Comparison of ENCODE assay signal across 16 cellular contexts in genomic region chr9:4229252-4229651, GRCh38.
DNase-seq lines count a peak whose midpoint lies in the region; ATAC-seq and TF ChIP-seq lines count a peak whose summit lies in the region.
"Had no signal": no experiment of that assay in that cellular context is flagged by ENCODE, and none has a peak within 500 bp of the region (broad histone marks: within the 10 kb centered on the region; RNA-seq: fewer than 3 reads in every experiment).

No MANE protein-coding gene starts in this region.

- no peak overlapping the region for H4K8ac ChIP-seq in IMR-90 (ENCODE audit: low read depth in 2 of 2, low read length in 2 of 2)

- no peak for ATAC-seq in IMR-90 (ENCODE audit: low read depth)
- no peak for ATAC-seq in GM21737 (IDR thresholded peaks at IDR 0.05; ENCODE audit: unreplicated experiment)

- dilution Hi-C loops in IMR-90 (cut with HindIII; ENCODE audit: low sequenced_read_pairs, unreplicated experiment) = no loop called here

- POLR2A ChIA-PET in IMR-90 (lab: Charles Lee; ENCODE audit: unreplicated experiment) = no interaction called here

- H3K9ac ChIP-seq in IMR-90 (ENCODE audit: low read depth, low read length) = no peak overlapping the region
- H3K9ac ChIP-seq in neural progenitor cell = no peak overlapping the region
- H3K9ac ChIP-seq: BLaER1 treated with 17β-estradiol and CSF1 and Interleukin-3, amounts not matched to agents 10 nM and 100 nM; GM23248 had no signal

- no peak overlapping the region for H2BK5ac ChIP-seq in IMR-90 (ENCODE audit: low read depth, low read length, poor library complexity, severe bottlenecking)

- H3K4me3 Mint-ChIP-seq in neural progenitor cell (no peak overlapping the region), type B pancreatic cell (no peak overlapping the region), progenitor cell of endocrine pancreas (ENCODE audit: low read depth) (no peak overlapping the region)
- H3K4me3 Mint-ChIP-seq: CD8-positive, alpha-beta memory T cell; IgD-negative memory B cell had no signal

- no peak overlapping the region for H2AK5ac ChIP-seq in IMR-90 (ENCODE audit: low read depth, low read length)

- no peak overlapping the region for H3K18ac ChIP-seq in IMR-90 (ENCODE audit: low read depth, low read length)

- TF ChIP-seq RAD21 in IMR-90 (IDR thresholded peaks at IDR 0.05; ENCODE audit: low read length) = no peak

- TF ChIP-seq POLR2A in IMR-90 (IDR thresholded peaks at IDR 0.05; ENCODE audit: low read depth, low read length) (no peak), prostate gland (IDR thresholded peaks at IDR 0.05) (no peak)

- intact Hi-C loops in IMR-90 (cut with micrococcal nuclease) (loop anchor here (2.0 to 10.0 kb wide), 8 partner anchors 67 to 762 kb away; no protein-coding TSS in a partner anchor), prostate gland (cut with DNase I) (loop anchor here (2.0 to 10.0 kb wide), 4 partner anchors 68 to 497 kb away; no protein-coding TSS in a partner anchor)

- H2AFZ ChIP-seq in IMR-90 (replicated peaks; ENCODE audit: low read length, poor library complexity) (no peak overlapping the region), neural progenitor cell (replicated peaks) (no peak overlapping the region)
- H2AFZ ChIP-seq: GM23248 had no signal

- no TSS peak for BruUV-seq in IMR-90 (replicated peaks; lab: Mats Ljungman, UMichigan)

- DNase-seq in IMR-90 = no peak
- no peak for DNase-seq in astrocyte of the spinal cord (ENCODE audit: low read depth, low spot score)
- DNase-seq in fibroblast of villous mesenchyme (ENCODE audit: low read depth) = no peak
- no peak for DNase-seq in neural progenitor cell (ENCODE audit: low spot score)
- no peak for DNase-seq in type B pancreatic cell (ENCODE audit: extremely low spot score, unreplicated experiment)
- no peak for DNase-seq in prostate gland (ENCODE audit: low spot score)
- DNase-seq in progenitor cell of endocrine pancreas (ENCODE audit: low spot score, unreplicated experiment) = no peak
- DNase-seq: CD8-positive, alpha-beta memory T cell; NCI-H187; NK-92 treated with Interleukin-12 subunit alpha and Interleukin-12 subunit beta, amount 100 ng/mL, for 24 hours had no signal

- H3K27me3 ChIP-seq in IMR-90 (ENCODE audit: control insufficient read depth, insufficient read depth, low read length) = no peaks in the 10 kb centered on the region
- H3K27me3 ChIP-seq in neural progenitor cell = no peaks in the 10 kb centered on the region
- no peaks in the 10 kb centered on the region for H3K27me3 ChIP-seq in prostate gland (replicated peaks; ENCODE audit: insufficient read depth)
- H3K27me3 ChIP-seq: BLaER1 treated with 17β-estradiol and CSF1 and Interleukin-3, amounts not matched to agents 10 nM and 100 nM; SJCRH30 had no signal

- CTCF ChIA-PET in IMR-90 (lab: Yijun Ruan, JAX) = interaction anchor here (0.6 to 3.2 kb wide), 14 partner anchors 11 to 761 kb away, joined by 3 to 15 read pairs (median 3); partner anchors contain the start of gene GLIS3

- H3K4me1 Mint-ChIP-seq in neural progenitor cell = peaks cover 12% of the 10 kb centered on the region
- peaks cover 11% of the 10 kb centered on the region for H3K4me1 Mint-ChIP-seq in type B pancreatic cell (ENCODE audit: unreplicated experiment)
- H3K4me1 Mint-ChIP-seq in progenitor cell of endocrine pancreas (ENCODE audit: low read depth) = peaks cover 43% of the 10 kb centered on the region
- H3K4me1 Mint-ChIP-seq: CD8-positive, alpha-beta memory T cell; IgD-negative memory B cell had no signal

- no peak overlapping the region for H3K4ac ChIP-seq in IMR-90 (ENCODE audit: low read depth, low read length)

- H3K9me3 ChIP-seq in IMR-90 (ENCODE audit: control insufficient read depth, insufficient read depth, low read length) = no peaks in the 10 kb centered on the region
- no peaks in the 10 kb centered on the region for H3K9me3 ChIP-seq in neural progenitor cell (ENCODE audit: low read depth)
- H3K9me3 ChIP-seq in prostate gland = no peaks in the 10 kb centered on the region
- H3K9me3 ChIP-seq: SJCRH30 had no signal

- H3K9me1 ChIP-seq in IMR-90 (ENCODE audit: insufficient read depth, low read length) = peaks cover 6% of the 10 kb centered on the region

- H4K20me1 ChIP-seq in IMR-90 (ENCODE audit: insufficient read depth, low read length) (peaks cover 6% of the 10 kb centered on the region; the same call in 1 of the 2 replicates), neural progenitor cell (ENCODE audit: low read depth) (no peaks in the 10 kb centered on the region)
- H4K20me1 ChIP-seq: BLaER1 treated with 17β-estradiol and CSF1 and Interleukin-3, amounts not matched to agents 10 nM and 100 nM had no signal

- H3K79me1 ChIP-seq in IMR-90 (ENCODE audit: low read depth in 1 of 2, low read length in 2 of 2) = peaks cover 22 to 44% of the 10 kb centered on the region in 2 experiments

- H3K4me1 ChIP-seq in IMR-90 (ENCODE audit: control insufficient read depth, insufficient read depth, low read length) = peaks cover 6% of the 10 kb centered on the region
- H3K4me1 ChIP-seq in neural progenitor cell = peaks cover 34% of the 10 kb centered on the region
- H3K4me1 ChIP-seq in prostate gland (replicated peaks) = no peaks in the 10 kb centered on the region
- H3K4me1 ChIP-seq: SJCRH30 had no signal

- TF ChIP-seq CTCF in IMR-90 (conservative IDR thresholded peaks at IDR 0.05; ENCODE audit: low read depth, low read length) (0 out of 2 replicates have a peak, but pooled peaks have one; percentile 16), astrocyte of the spinal cord (IDR thresholded peaks at IDR 0.05; ENCODE audit: low read depth, low read length) (peak; percentile 15), fibroblast of villous mesenchyme (IDR thresholded peaks at IDR 0.05; ENCODE audit: insufficient read depth, low read depth, low read length) (peak; percentile 21), neural progenitor cell (IDR thresholded peaks at IDR 0.05) (peak; percentile 12), type B pancreatic cell (conservative IDR thresholded peaks at IDR 0.05) (no peak), prostate gland (IDR thresholded peaks at IDR 0.05) (no peak), progenitor cell of endocrine pancreas (IDR thresholded peaks at IDR 0.05; ENCODE audit: unreplicated experiment) (no peak)

- 0 out of 2 replicates have a peak overlapping the region, but pooled peaks have one; percentile 12 for H2BK120ac ChIP-seq in IMR-90 (ENCODE audit: low read depth, low read length)

- H3K27ac ChIP-seq in IMR-90 (ENCODE audit: insufficient read depth, low read length) (no peak overlapping the region), neural progenitor cell (peak overlapping the region; percentile 66), prostate gland (no peak overlapping the region)
- H3K27ac ChIP-seq: BLaER1 treated with 17β-estradiol and CSF1 and Interleukin-3, amounts not matched to agents 10 nM and 100 nM; GM23248; SJCRH30 had no signal

- H3K27ac Mint-ChIP-seq in neural progenitor cell = no peak overlapping the region
- no peak overlapping the region for H3K27ac Mint-ChIP-seq in type B pancreatic cell
- H3K27ac Mint-ChIP-seq in progenitor cell of endocrine pancreas = no peak overlapping the region
- H3K27ac Mint-ChIP-seq: CD8-positive, alpha-beta memory T cell; IgD-negative memory B cell had no signal

- H4K91ac ChIP-seq in IMR-90 (ENCODE audit: insufficient read depth, low read depth, low read length) = no peak overlapping the region

- H3K9me3 Mint-ChIP-seq in neural progenitor cell (peaks cover 15% of the 10 kb centered on the region), type B pancreatic cell (peaks cover 8% of the 10 kb centered on the region), progenitor cell of endocrine pancreas (ENCODE audit: low read depth) (peaks cover 8% of the 10 kb centered on the region)
- H3K9me3 Mint-ChIP-seq: CD8-positive, alpha-beta memory T cell had no signal

- H2AK9ac ChIP-seq in IMR-90 (replicated peaks; ENCODE audit: low read depth, low read length, poor library complexity) = no peak overlapping the region

- H4K5ac ChIP-seq in IMR-90 (ENCODE audit: low read depth, low read length) = no peak overlapping the region

- WGBS in IMR-90 (ENCODE audit: extremely low coverage in 2 of 2, insufficient read length in 1 of 2), 2 experiments = no CpG with 5 or more reads among the region's 4 CpGs
- WGBS in prostate gland = 80% methylated on average over 4 of the region's 4 CpGs

- H3K27me3 Mint-ChIP-seq in neural progenitor cell (ENCODE audit: insufficient read depth, low read depth) (peaks cover 4% of the 10 kb centered on the region), type B pancreatic cell (no peaks in the 10 kb centered on the region), progenitor cell of endocrine pancreas (no peaks in the 10 kb centered on the region)

- H3K14ac ChIP-seq in IMR-90 (replicated peaks; ENCODE audit: low read depth, low read length) = no peak overlapping the region

- H2BK20ac ChIP-seq in IMR-90 (ENCODE audit: low read depth, low read length) = no peak overlapping the region

- in situ Hi-C loops in IMR-90 (cut with MboI; ENCODE audit: low sequenced_read_pairs) = loop anchor here (10.0 kb wide), 1 partner anchor 494 kb away; no protein-coding TSS in a partner anchor
- in situ Hi-C loops in astrocyte of the spinal cord (cut with HindIII; ENCODE audit: low sequenced_read_pairs) = no loop called here

- H3K79me2 ChIP-seq in neural progenitor cell (ENCODE audit: low read depth) = peaks cover 94% of the 10 kb centered on the region

- no peak overlapping the region for H2BK15ac ChIP-seq in IMR-90 (ENCODE audit: low read depth, low read length)

- H3K36me3 Mint-ChIP-seq in neural progenitor cell = peaks cover 46% of the 10 kb centered on the region
- H3K36me3 Mint-ChIP-seq in type B pancreatic cell = no peaks in the 10 kb centered on the region
- peaks cover 18% of the 10 kb centered on the region for H3K36me3 Mint-ChIP-seq in progenitor cell of endocrine pancreas (ENCODE audit: insufficient read depth)
- H3K36me3 Mint-ChIP-seq: CD8-positive, alpha-beta memory T cell; IgD-negative memory B cell had no signal

- H3K4me3 ChIP-seq in IMR-90 (ENCODE audit: insufficient read depth, low read depth, low read length) (no peak overlapping the region), astrocyte of the spinal cord (ENCODE audit: low read depth, low read length) (no peak overlapping the region), fibroblast of villous mesenchyme (ENCODE audit: low read depth, low read length) (no peak overlapping the region), neural progenitor cell (no peak overlapping the region), prostate gland (no peak overlapping the region)
- H3K4me3 ChIP-seq: BLaER1 treated with 17β-estradiol and CSF1 and Interleukin-3, amounts not matched to agents 10 nM and 100 nM; GM12878; GM23248; SJCRH30 had no signal

- H3K4me2 ChIP-seq in IMR-90 (ENCODE audit: low read depth, low read length) (no peak overlapping the region), neural progenitor cell (no peak overlapping the region)
- H3K4me2 ChIP-seq: BLaER1 treated with 17β-estradiol and CSF1 and Interleukin-3, amounts not matched to agents 10 nM and 100 nM had no signal

- H3K23ac ChIP-seq in IMR-90 (ENCODE audit: low read depth, low read length) = no peak overlapping the region

- no peak overlapping the region for H3K56ac ChIP-seq in IMR-90 (ENCODE audit: extremely low read depth, insufficient read depth, low read length)

- H3F3A ChIP-seq in neural progenitor cell (ENCODE audit: low read depth) = peaks cover 18% of the 10 kb centered on the region

- H3K36me3 ChIP-seq in IMR-90 (ENCODE audit: control insufficient read depth, insufficient read depth, low read length) = no peaks in the 10 kb centered on the region; the same call in 1 of the 2 replicates
- peaks cover 8% of the 10 kb centered on the region for H3K36me3 ChIP-seq in neural progenitor cell
- H3K36me3 ChIP-seq in prostate gland = no peaks in the 10 kb centered on the region
- H3K36me3 ChIP-seq: BLaER1 treated with 17β-estradiol and CSF1 and Interleukin-3, amounts not matched to agents 10 nM and 100 nM had no signal

Comparison
In these comparisons a context has a peak if more than half of its experiments do, and no peak if none do; other contexts are left out.
1. CTCF ChIP-seq: peak in IMR-90 (single experiment), astrocyte of the spinal cord (single experiment), fibroblast of villous mesenchyme (single experiment) and neural progenitor cell (single experiment); none in type B pancreatic cell (single experiment), prostate gland (0 of 4) and progenitor cell of endocrine pancreas (single experiment).